18 cellular contexts compared by ENCODE assay signal in the genomic region with DNA sequence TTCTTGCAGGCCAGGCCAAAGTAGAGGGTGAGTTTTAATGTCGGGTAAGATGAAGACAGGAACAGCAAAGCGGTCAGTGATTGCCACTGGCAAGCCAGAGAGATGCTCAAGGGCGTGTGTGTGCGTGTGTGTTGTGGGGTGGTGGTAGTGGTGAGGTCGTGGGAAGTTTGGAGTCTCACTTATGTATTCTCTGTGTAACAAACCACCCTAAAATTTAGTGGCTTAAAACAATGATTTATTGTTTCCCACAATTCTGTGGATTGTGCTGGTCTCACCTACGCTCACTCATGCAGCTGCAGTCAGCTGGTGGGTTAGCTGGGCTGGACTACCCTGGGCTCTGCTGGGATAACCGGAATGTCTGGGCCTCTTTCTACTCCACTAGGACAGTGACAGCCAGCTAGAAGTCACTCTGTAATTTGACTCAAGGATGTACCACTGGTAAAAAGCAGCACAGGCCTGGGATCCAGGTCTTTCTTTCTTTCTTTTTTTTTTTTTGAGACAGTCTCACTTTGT. TPM values are rescaled to one million over a fixed set of nuclear protein-coding genes. Genes with fewer than 3 reads are reported as not detected.
A peak's percentile ranks its signal among the peaks of the same experiment; 100 is the strongest.
DNase-seq lines count a peak whose midpoint lies in the region; ATAC-seq and TF ChIP-seq lines count a peak whose summit lies in the region.
"Had no signal": no experiment of that assay in that cellular context is flagged by ENCODE, and none has a peak within 500 bp of the region (broad histone marks: within the 10 kb centered on the region; RNA-seq: fewer than 3 reads in every experiment).

No MANE protein-coding gene starts in this region.

- no peaks in the 10 kb centered on the region for H3K9me3 ChIP-seq in SK-N-SH
- H3K9me3 ChIP-seq: lower lobe of right lung had no signal

- H3K27me3 ChIP-seq in SK-N-SH (ENCODE audit: insufficient read depth) = no peaks in the 10 kb centered on the region

- H3K36me3 Mint-ChIP-seq in T-helper 2 cell treated with Interferon-gamma antibody and Interleukin-4, amounts not matched to agents 5 μg/mL and 100 μg/mL, for 36 hours (ENCODE audit: low read depth) = peaks cover 1% of the 10 kb centered on the region
- H3K36me3 Mint-ChIP-seq: T-cell, WTC11 had no signal

- no peaks in the 10 kb centered on the region for H3F3A ChIP-seq in SK-N-SH (replicated peaks; ENCODE audit: insufficient read depth)

- POLR2A ChIA-PET in SK-N-SH (lab: Yijun Ruan, JAX) = no interaction called here

- H3K9me3 Mint-ChIP-seq in T-helper 2 cell treated with Interferon-gamma antibody and Interleukin-4, amounts not matched to agents 5 μg/mL and 100 μg/mL, for 36 hours = peaks cover 5% of the 10 kb centered on the region
- H3K9me3 Mint-ChIP-seq: nephron, T-cell, WTC11 had no signal

- H3K79me2 ChIP-seq in SK-N-SH (ENCODE audit: insufficient read depth) = no peaks in the 10 kb centered on the region

- 92% methylated on average over 7 of the region's 7 CpGs for WGBS in SK-N-SH (ENCODE audit: low lambda C conversion rate)

- no peaks in the 10 kb centered on the region for H3K27me3 Mint-ChIP-seq in T-helper 2 cell treated with Interferon-gamma antibody and Interleukin-4, amounts not matched to agents 5 μg/mL and 100 μg/mL, for 36 hours (ENCODE audit: low read depth)
- H3K27me3 Mint-ChIP-seq: T-cell had no signal

- no peak for TF ChIP-seq CTCF in SK-N-SH (IDR thresholded peaks at IDR 0.05)

- no peak overlapping the region for H3K4me3 ChIP-seq in SK-N-SH (ENCODE audit: low read depth in 2 of 2, low read length in 1 of 2)
- H3K4me3 ChIP-seq: lower lobe of right lung had no signal

- H4K20me1 ChIP-seq in SK-N-SH (ENCODE audit: insufficient read depth) = no peaks in the 10 kb centered on the region

- no peak overlapping the region for H3K4me2 ChIP-seq in SK-N-SH

- H3K27ac ChIP-seq in SK-N-SH (ENCODE audit: low read depth in 2 of 2, low read length in 1 of 2) = no peak overlapping the region
- H3K27ac ChIP-seq: 22Rv1, lower lobe of right lung had no signal

- no peak for TF ChIP-seq RAD21 in SK-N-SH (IDR thresholded peaks at IDR 0.05; ENCODE audit: low read length)

- peak overlapping the region; percentile 13 for H3K4me3 Mint-ChIP-seq in T-helper 2 cell treated with Interferon-gamma antibody and Interleukin-4, amounts not matched to agents 5 μg/mL and 100 μg/mL, for 36 hours
- H3K4me3 Mint-ChIP-seq: nephron, T-cell, WTC11 had no signal

- 0 out of 2 replicates have a peak overlapping the region, but pooled peaks have one; percentile 51 for H2AFZ ChIP-seq in SK-N-SH (ENCODE audit: low read depth)

- ATAC-seq in SK-N-SH treated with all-trans-retinoic acid at 6 μM for 48 hours = no peak
- ATAC-seq in GM18867 (IDR thresholded peaks at IDR 0.05; ENCODE audit: unreplicated experiment) = peak; percentile 5
- no peak for ATAC-seq in HG02678 (IDR thresholded peaks at IDR 0.05; ENCODE audit: unreplicated experiment)
- ATAC-seq: lower lobe of right lung, WTC11 had no signal

- H3K27ac Mint-ChIP-seq in T-helper 2 cell treated with Interferon-gamma antibody and Interleukin-4, amounts not matched to agents 5 μg/mL and 100 μg/mL, for 36 hours = peak overlapping the region; percentile 77
- H3K27ac Mint-ChIP-seq: WTC11 had no signal

- CTCF ChIA-PET in SK-N-SH (lab: Yijun Ruan, JAX) = interaction anchor here (0.6 kb wide), 1 partner anchor 46 kb away, joined by 3 read pairs; no protein-coding TSS in a partner anchor

- DNase-seq in SK-N-SH (no peak), myocyte (ENCODE audit: low read depth) (peak; percentile 26), NCI-H2107 (lab: John Stamatoyannopoulos, UW) (no peak), iPS-NIHi11 (ENCODE audit: low spot score) (no peak)
- DNase-seq in T-helper 2 cell treated with Interferon-gamma antibody and Interleukin-4, amounts not matched to agents 5 μg/mL and 100 μg/mL, for 36 hours (ENCODE audit: low spot score) = no peak
- DNase-seq: amniotic stem cell; cerebellar nuclear complex; foreskin fibroblast; lower lobe of right lung; NCI-H2171 treated with DMSO at 0.1 percent for 48 hours; NK-92 treated with Interleukin-12 subunit alpha and Interleukin-12 subunit beta, amount 100 ng/mL, for 24 hours had no signal

- no peaks in the 10 kb centered on the region for H3K9me2 ChIP-seq in SK-N-SH

- H3K9ac ChIP-seq in SK-N-SH = no peak overlapping the region

- peaks cover 36% of the 10 kb centered on the region for H3K4me1 Mint-ChIP-seq in T-helper 2 cell treated with Interferon-gamma antibody and Interleukin-4, amounts not matched to agents 5 μg/mL and 100 μg/mL, for 36 hours (ENCODE audit: low read depth)
- H3K4me1 Mint-ChIP-seq: nephron, WTC11 had no signal

- H3K4me1 ChIP-seq in SK-N-SH (ENCODE audit: control insufficient read depth in 1 of 2, insufficient read depth in 2 of 2, low read depth in 1 of 2, low read length in 1 of 2) = no peaks in the 10 kb centered on the region
- H3K4me1 ChIP-seq: lower lobe of right lung had no signal

- no peak for TF ChIP-seq EP300 in SK-N-SH (IDR thresholded peaks at IDR 0.05; ENCODE audit: borderline replicate concordance in 1 of 2, low read depth in 1 of 2, low read length in 1 of 2)

- H3K36me3 ChIP-seq in SK-N-SH (replicated peaks in 1 of 2; ENCODE audit: control insufficient read depth in 1 of 2, insufficient read depth in 2 of 2, low read length in 1 of 2) = no peaks in the 10 kb centered on the region
- H3K36me3 ChIP-seq: lower lobe of right lung had no signal

TF ChIP-seq in SK-N-SH, 30 proteins besides CTCF, POLR2A, EP300 and RAD21:
- TF ChIP-seq, protein P1, sequence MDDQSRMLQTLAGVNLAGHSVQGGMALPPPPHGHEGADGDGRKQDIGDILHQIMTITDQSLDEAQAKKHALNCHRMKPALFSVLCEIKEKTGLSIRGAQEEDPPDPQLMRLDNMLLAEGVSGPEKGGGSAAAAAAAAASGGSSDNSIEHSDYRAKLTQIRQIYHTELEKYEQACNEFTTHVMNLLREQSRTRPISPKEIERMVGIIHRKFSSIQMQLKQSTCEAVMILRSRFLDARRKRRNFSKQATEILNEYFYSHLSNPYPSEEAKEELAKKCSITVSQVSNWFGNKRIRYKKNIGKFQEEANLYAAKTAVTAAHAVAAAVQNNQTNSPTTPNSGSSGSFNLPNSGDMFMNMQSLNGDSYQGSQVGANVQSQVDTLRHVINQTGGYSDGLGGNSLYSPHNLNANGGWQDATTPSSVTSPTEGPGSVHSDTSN (IDR thresholded peaks at IDR 0.05) = no peak
- TF ChIP-seq TCF12 (IDR thresholded peaks at IDR 0.05) = no peak
- TF ChIP-seq, protein P2, sequence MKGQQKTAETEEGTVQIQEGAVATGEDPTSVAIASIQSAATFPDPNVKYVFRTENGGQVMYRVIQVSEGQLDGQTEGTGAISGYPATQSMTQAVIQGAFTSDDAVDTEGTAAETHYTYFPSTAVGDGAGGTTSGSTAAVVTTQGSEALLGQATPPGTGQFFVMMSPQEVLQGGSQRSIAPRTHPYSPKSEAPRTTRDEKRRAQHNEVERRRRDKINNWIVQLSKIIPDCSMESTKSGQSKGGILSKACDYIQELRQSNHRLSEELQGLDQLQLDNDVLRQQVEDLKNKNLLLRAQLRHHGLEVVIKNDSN (IDR thresholded peaks at IDR 0.05; ENCODE audit: borderline replicate concordance, low read depth) = no peak

TF ChIP-seq in SK-N-SH treated with all-trans-retinoic acid at 6 μM for 48 hours, 23 proteins besides CTCF, POLR2A, EP300 and RAD21 (continues in another document):
- TF ChIP-seq ZFP3 (CRISPR knock-in tag; IDR thresholded peaks at IDR 0.05) = no peak
- TF ChIP-seq ISL1 (CRISPR knock-in tag; IDR thresholded peaks at IDR 0.05) = no peak
- TF ChIP-seq SNAI2 (CRISPR knock-in tag; IDR thresholded peaks at IDR 0.05) = no peak
- no peak for TF ChIP-seq CSDC2 (CRISPR knock-in tag; IDR thresholded peaks at IDR 0.05)
- no peak for TF ChIP-seq GLIS3 (CRISPR knock-in tag; IDR thresholded peaks at IDR 0.05)
- no peak for TF ChIP-seq PPARA (CRISPR knock-in tag; IDR thresholded peaks at IDR 0.05; ENCODE audit: borderline replicate concordance)
- TF ChIP-seq ZNF70 (CRISPR knock-in tag; IDR thresholded peaks at IDR 0.05) = no peak
- TF ChIP-seq ZNF8 (CRISPR knock-in tag; IDR thresholded peaks at IDR 0.05) = no peak
- TF ChIP-seq, protein P3, sequence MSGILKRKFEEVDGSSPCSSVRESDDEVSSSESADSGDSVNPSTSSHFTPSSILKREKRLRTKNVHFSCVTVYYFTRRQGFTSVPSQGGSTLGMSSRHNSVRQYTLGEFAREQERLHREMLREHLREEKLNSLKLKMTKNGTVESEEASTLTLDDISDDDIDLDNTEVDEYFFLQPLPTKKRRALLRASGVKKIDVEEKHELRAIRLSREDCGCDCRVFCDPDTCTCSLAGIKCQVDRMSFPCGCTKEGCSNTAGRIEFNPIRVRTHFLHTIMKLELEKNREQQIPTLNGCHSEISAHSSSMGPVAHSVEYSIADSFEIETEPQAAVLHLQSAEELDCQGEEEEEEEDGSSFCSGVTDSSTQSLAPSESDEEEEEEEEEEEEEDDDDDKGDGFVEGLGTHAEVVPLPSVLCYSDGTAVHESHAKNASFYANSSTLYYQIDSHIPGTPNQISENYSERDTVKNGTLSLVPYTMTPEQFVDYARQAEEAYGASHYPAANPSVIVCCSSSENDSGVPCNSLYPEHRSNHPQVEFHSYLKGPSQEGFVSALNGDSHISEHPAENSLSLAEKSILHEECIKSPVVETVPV (CRISPR knock-in tag; IDR thresholded peaks at IDR 0.05) = no peak
- no peak for TF ChIP-seq OSR1 (CRISPR knock-in tag; IDR thresholded peaks at IDR 0.05)
- TF ChIP-seq BACH2 (CRISPR knock-in tag; IDR thresholded peaks at IDR 0.05; ENCODE audit: borderline replicate concordance) = no peak
- no peak for TF ChIP-seq ZNF565 (CRISPR knock-in tag; conservative IDR thresholded peaks at IDR 0.05; ENCODE audit: low read depth)
- TF ChIP-seq, protein P4, sequence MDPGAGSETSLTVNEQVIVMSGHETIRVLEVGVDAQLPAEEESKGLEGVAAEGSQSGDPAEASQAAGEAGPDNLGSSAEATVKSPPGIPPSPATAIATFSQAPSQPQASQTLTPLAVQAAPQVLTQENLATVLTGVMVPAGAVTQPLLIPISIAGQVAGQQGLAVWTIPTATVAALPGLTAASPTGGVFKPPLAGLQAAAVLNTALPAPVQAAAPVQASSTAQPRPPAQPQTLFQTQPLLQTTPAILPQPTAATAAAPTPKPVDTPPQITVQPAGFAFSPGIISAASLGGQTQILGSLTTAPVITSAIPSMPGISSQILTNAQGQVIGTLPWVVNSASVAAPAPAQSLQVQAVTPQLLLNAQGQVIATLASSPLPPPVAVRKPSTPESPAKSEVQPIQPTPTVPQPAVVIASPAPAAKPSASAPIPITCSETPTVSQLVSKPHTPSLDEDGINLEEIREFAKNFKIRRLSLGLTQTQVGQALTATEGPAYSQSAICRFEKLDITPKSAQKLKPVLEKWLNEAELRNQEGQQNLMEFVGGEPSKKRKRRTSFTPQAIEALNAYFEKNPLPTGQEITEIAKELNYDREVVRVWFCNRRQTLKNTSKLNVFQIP (CRISPR knock-in tag; IDR thresholded peaks at IDR 0.05; ENCODE audit: borderline replicate concordance, low read depth) = no peak

RNA-seq across cellular contexts. Expression of a gene that starts 50.9 kb away (rescaled TPM):
- 47.2 and 62.2 TPM in 2 replicates for polyA plus RNA-seq in SK-N-SH (2012; rRNA removed)
- polyA plus RNA-seq in SK-N-SH (2012; cell fraction: cytosol; rRNA removed) = 23.2 and 33.0 TPM in 2 replicates
- 211 and 257 TPM in 2 replicates for polyA plus RNA-seq in SK-N-SH (2012; cell fraction: nucleus; rRNA removed)
- 36.5 and 80.1 TPM in 2 replicates for total RNA-seq in myocyte
- polyA plus RNA-seq in myocyte (2012) = 159 TPM
